9 cellular contexts compared by ENCODE assay signal in the genomic region with DNA sequence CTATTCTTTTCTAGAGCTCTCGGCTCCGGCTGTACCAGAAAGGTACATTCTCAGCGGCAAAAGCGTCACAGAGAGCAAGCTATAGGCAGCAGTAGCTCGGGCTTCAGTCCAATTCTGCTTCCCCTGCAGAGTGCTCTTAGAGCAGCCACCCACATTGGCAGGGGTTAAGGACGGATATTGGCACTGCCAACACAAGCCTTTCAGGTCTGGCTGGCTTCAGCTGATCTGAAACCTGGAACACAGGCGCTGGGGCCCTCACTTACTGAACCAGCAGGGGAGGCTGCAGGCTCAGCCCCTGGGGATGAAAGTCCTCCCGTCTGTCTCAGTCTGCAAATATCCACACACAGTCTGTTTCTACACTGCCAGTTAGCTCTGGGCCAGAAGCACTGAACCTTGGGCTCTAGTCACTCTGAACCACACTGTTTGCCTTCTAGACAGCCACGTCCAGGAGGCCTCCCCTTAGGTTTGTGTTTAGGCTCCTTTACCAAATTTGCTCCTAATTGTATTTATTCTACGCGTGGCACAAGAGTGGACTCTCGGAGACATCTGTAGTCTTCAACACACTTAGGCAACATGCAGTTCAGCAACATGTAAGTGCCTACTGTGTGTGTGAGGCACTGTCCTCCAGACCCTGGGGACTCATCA. TPM values are rescaled to one million over a fixed set of nuclear protein-coding genes. Genes with fewer than 3 reads are reported as not detected.
DNase-seq lines count a peak whose midpoint lies in the region; ATAC-seq and TF ChIP-seq lines count a peak whose summit lies in the region.
"Had no signal": no experiment of that assay in that cellular context is flagged by ENCODE, and none has a peak within 500 bp of the region (broad histone marks: within the 10 kb centered on the region; RNA-seq: fewer than 3 reads in every experiment).

No MANE protein-coding gene starts in this region.

- no peak overlapping the region for H3K18ac ChIP-seq in H9 (ENCODE audit: insufficient read length, low read depth, low read length)

- H2BK120ac ChIP-seq in H9 (ENCODE audit: low read depth, low read length, poor library complexity, severe bottlenecking), result no peak overlapping the region

- intact Hi-C loops in left cardiac atrium (cut with DNase I), result loop anchor here (2.0 to 10.0 kb wide), 3 partner anchors 38 to 150 kb away; partner anchors contain the start of gene HIC1 (in 1 of the 2)
- intact Hi-C loops in spleen (cut with DNase I; ENCODE audit: low total_unique reads), result no loop called here

- no peak overlapping the region for H3K56ac ChIP-seq in H9 (ENCODE audit: insufficient read length, low read depth, low read length)

- H3K79me1 ChIP-seq in H9 (ENCODE audit: insufficient read depth, low read depth, low read length, poor library complexity, severe bottlenecking), result no peaks in the 10 kb centered on the region

- no peaks in the 10 kb centered on the region; a peak in 1 of 5 replicates for H3K9me3 Mint-ChIP-seq in H9

- H3K4me3 ChIP-seq in spleen, result no peak overlapping the region
- H3K4me3 ChIP-seq: SJSA1 had no signal

- no peak overlapping the region for H4K8ac ChIP-seq in H9 (replicated peaks; ENCODE audit: insufficient read length, low read depth, low read length)

- no peak overlapping the region for H3K9ac ChIP-seq in H9 (ENCODE audit: extremely low read depth, insufficient read length, low read length)

- H3K36me3 Mint-ChIP-seq in H9 (ENCODE audit: insufficient read depth in 1 of 3, low read depth in 3 of 3), result peaks cover 0 to 2% (median 0%) of the 10 kb centered on the region in 3 experiments; a peak in 1 of 7 replicates

- no peak overlapping the region for H2BK15ac ChIP-seq in H9 (ENCODE audit: low read depth, low read length)

- H3K4me3 Mint-ChIP-seq in H9, result no peak overlapping the region

- no peak overlapping the region for H2BK12ac ChIP-seq in H9 (ENCODE audit: insufficient read length, low read depth, low read length)

- peaks cover 0 to 18% (median 0%) of the 10 kb centered on the region in 6 donors for H3K36me3 ChIP-seq in spleen

- no peak for TF ChIP-seq POLR2A in spleen (IDR thresholded peaks at IDR 0.05)

- H3K4ac ChIP-seq in H9 (ENCODE audit: low read depth, low read length), result no peak overlapping the region

- no peak overlapping the region for H3K27ac ChIP-seq in H9 (ENCODE audit: insufficient read length, low read depth, low read length)
- H3K27ac ChIP-seq in VCaP, result peak overlapping the region; percentile 75
- peak overlapping the region in 3 of 8 donors; percentile 0 to 43 (median 33) for H3K27ac ChIP-seq in spleen
- H3K27ac ChIP-seq: SJSA1 had no signal

- no peak overlapping the region for H3K23ac ChIP-seq in H9 (ENCODE audit: insufficient read length, low read depth, low read length)

- no peaks in the 10 kb centered on the region for H3K79me2 ChIP-seq in H9 (ENCODE audit: insufficient read depth, low read length)

- ATAC-seq in left cardiac atrium (peak; percentile 83 to 88), GM19467 (IDR thresholded peaks at IDR 0.05; ENCODE audit: unreplicated experiment) (no peak), GM21723 (IDR thresholded peaks at IDR 0.05; ENCODE audit: unreplicated experiment) (no peak)

- no CpG with 5 or more reads among the region's 12 CpGs for WGBS in H9 (ENCODE audit: extremely low coverage, insufficient read length, low lambda C conversion rate)
- 73 to 83% (median 80%) methylated on average over 9 to 12 of the region's 12 CpGs for WGBS in spleen, 5 donors

- no peak overlapping the region for H2AFZ ChIP-seq in H9 (ENCODE audit: low read length)

- H3K14ac ChIP-seq in H9 (ENCODE audit: insufficient read depth, low read length), result no peak overlapping the region

- H2BK5ac ChIP-seq in H9 (ENCODE audit: insufficient read length, low read length), result no peak overlapping the region

- no peak overlapping the region for H2AK5ac ChIP-seq in H9 (ENCODE audit: insufficient read length, low read length)

- H3K27me3 Mint-ChIP-seq in H9 (ENCODE audit: low read depth), result no peaks in the 10 kb centered on the region

- H3K27ac Mint-ChIP-seq in H9, result peak overlapping the region; percentile 46 to 79 (median 55); a peak in 5 of 7 replicates

- H2BK20ac ChIP-seq in H9 (ENCODE audit: low read depth, low read length, poor library complexity, severe bottlenecking), result no peak overlapping the region

- DNase-seq in H9 (peak; percentile 50), left cardiac atrium (peak; percentile 71), spleen (peak; percentile 80), NCI-H82 treated with DMSO at 0.1 percent for 48 hours (lab: John Stamatoyannopoulos, UW; ENCODE audit: unreplicated experiment) (no peak), NCI-H774 (lab: John Stamatoyannopoulos, UW) (no peak)

- no peak overlapping the region for H4K91ac ChIP-seq in H9 (ENCODE audit: insufficient read length, low read depth, low read length)

- H3K27me3 ChIP-seq in H9 (ENCODE audit: insufficient read depth, low read length) (no peaks in the 10 kb centered on the region), spleen (replicated peaks in 1 of 7) (no peaks in the 10 kb centered on the region)
- H3K27me3 ChIP-seq: SJSA1 had no signal

- H3K4me1 Mint-ChIP-seq in H9, result peaks cover 24 to 29% of the 10 kb centered on the region in 2 experiments

- H3K23me2 ChIP-seq in H9 (ENCODE audit: insufficient read length, low read depth, low read length, poor library complexity, severe bottlenecking), result no peaks in the 10 kb centered on the region

- no peaks in the 10 kb centered on the region for H3K9me3 ChIP-seq in H9 (ENCODE audit: control insufficient read depth, low read depth, low read length)
- no peaks in the 10 kb centered on the region for H3K9me3 ChIP-seq in spleen
- H3K9me3 ChIP-seq: SJSA1 had no signal

- no peaks in the 10 kb centered on the region for H4K20me1 ChIP-seq in H9 (ENCODE audit: control insufficient read depth, insufficient read depth, insufficient read length)

- H3T11ph ChIP-seq in H9 (ENCODE audit: low read length), result no peak overlapping the region

- no peak overlapping the region for H3K4me2 ChIP-seq in H9 (ENCODE audit: insufficient read depth, insufficient read length, low read length)

- no peak overlapping the region for H4K5ac ChIP-seq in H9 (ENCODE audit: insufficient read length, low read depth, low read length)

- H3K4me1 ChIP-seq in H9 (ENCODE audit: insufficient read depth, low read length) (peaks cover 6% of the 10 kb centered on the region; the same call in 1 of the 2 replicates), spleen (peaks cover 14 to 48% (median 23%) of the 10 kb centered on the region in 6 donors)

- TF ChIP-seq CTCF in H9 (conservative IDR thresholded peaks at IDR 0.05), result peak; percentile 53
- peak; percentile 99 for TF ChIP-seq CTCF in VCaP (conservative IDR thresholded peaks at IDR 0.05)
- peak in 7 of 11 experiments; percentile 18 to 51 (median 47) for TF ChIP-seq CTCF in spleen (IDR thresholded peaks at IDR 0.05 in 8 of 11, conservative IDR thresholded peaks at IDR 0.05 in 3 of 11)

RNA-seq across cellular contexts. Expression of gene HIC1, which starts 40.1 kb away (rescaled TPM):
- 1.8 and 2.7 TPM in 2 replicates for total RNA-seq in H9 (2021)
- 10 to 100 TPM; 20.6 to 22.1 TPM for total RNA-seq in left cardiac atrium
- 10 to 100 TPM in 6 of 7 donors, 1 to 10 TPM in 1; 7.0 to 59.6 (median 23.3) TPM for total RNA-seq in spleen
- 1 to 10 TPM; 1.3 to 4.7 (median 2.6) TPM for polyA plus RNA-seq in spleen

RNA-seq across cellular contexts. Expression of gene OVCA2, which starts 53.2 kb away (rescaled TPM):
- total RNA-seq in H9 (2021), result 24.2 and 24.6 TPM in 2 replicates
- 10 to 100 TPM; 15.4 to 26.5 TPM for total RNA-seq in left cardiac atrium
- total RNA-seq in spleen, result 10 to 100 TPM; 20.9 to 51.3 (median 28.9) TPM
- polyA plus RNA-seq in spleen, result 10 to 100 TPM; 52.9 to 68.8 (median 66.4) TPM

Comparison
In these comparisons a context has a peak if more than half of its experiments do, and no peak if none do; other contexts are left out.
1. DNase-seq: peak in H9 (single experiment), left cardiac atrium (single experiment) and spleen (single experiment); none in NCI-H82 treated with DMSO at 0.1 percent for 48 hours (single experiment) and NCI-H774 (single experiment).
2. CTCF ChIP-seq: peak in every context shown above with its lines; median percentile 99 in VCaP; 53 in H9; 47 in spleen.
3. ATAC-seq: peak in left cardiac atrium (2 of 2); none in GM19467 (single experiment) and GM21723 (single experiment).